8 cellular contexts compared by ENCODE assay signal in the genomic region with DNA sequence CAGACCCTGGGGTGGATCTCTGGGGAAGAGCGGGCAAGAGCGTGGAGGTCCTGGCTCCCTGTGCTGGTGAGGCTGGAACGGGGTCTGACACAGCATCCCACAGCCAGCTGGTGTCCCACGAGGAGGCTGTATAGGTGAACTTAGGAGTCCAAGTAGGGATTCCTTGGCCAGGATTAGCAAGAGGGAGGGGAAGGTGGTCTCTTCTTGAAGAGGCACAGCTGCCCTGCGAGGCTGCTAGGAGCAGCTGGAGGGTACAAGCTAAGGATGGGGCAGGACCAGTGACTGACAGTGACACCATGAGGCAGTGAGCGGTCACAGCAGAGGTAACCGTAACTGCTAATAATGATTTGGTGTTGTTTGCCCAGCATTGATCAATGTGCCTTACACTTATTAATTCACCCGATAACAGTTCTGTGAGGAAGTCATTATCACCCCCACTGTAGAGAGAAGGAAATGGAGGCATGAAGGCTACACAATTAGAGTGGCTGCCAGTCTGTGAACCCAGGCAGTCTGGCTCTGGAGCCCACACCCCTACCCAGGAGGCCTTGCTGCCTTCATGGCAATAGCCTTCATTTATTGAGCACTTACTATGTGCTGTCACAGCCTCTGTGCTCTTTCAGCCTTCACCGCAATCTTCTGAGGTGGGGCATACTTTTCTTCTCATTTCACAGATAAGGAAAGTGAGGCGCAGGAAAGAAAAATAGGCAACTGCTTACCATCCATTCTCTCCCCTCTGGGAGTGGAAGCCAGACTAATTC. TPM values are rescaled to one million over a fixed set of nuclear protein-coding genes. Genes with fewer than 3 reads are reported as not detected.
DNase-seq lines count a peak whose midpoint lies in the region; ATAC-seq lines count a peak whose summit lies in the region.

No MANE protein-coding gene starts in this region.

- peak overlapping the region in 1 of 2 donors; percentile 64 for H3K4me3 Mint-ChIP-seq in activated T-cell treated with anti-CD3 and anti-CD28 coated beads, Interleukin-2, amount 50 U/mL, for 72 hours

- no peaks in the 10 kb centered on the region for H3K36me3 ChIP-seq in skeletal muscle tissue (ENCODE audit: control insufficient read depth in 3 of 3, insufficient read depth in 3 of 3, low read length in 3 of 3)

- peak; percentile 57 for DNase-seq in AG08396 (ENCODE audit: low spot score)
- DNase-seq in NCI-H82 (lab: John Stamatoyannopoulos, UW) = peak; percentile 85
- DNase-seq in activated T-cell treated with anti-CD3 and anti-CD28 coated beads, Interleukin-2, amount 50 U/mL, for 72 hours = peak; percentile 51 to 55
- peak in 31 of 42 donors; percentile 16 to 74 (median 44) for DNase-seq in head of caudate nucleus

- peaks cover 9 to 35% (median 23%) of the 10 kb centered on the region in 3 donors for H3K4me1 ChIP-seq in skeletal muscle tissue (ENCODE audit: control insufficient read depth in 3 of 3, insufficient read depth in 3 of 3, low read length in 3 of 3)

- H3K9ac ChIP-seq in skeletal muscle tissue (ENCODE audit: low read depth in 1 of 3, low read length in 3 of 3) = peak overlapping the region in 2 of 3 donors; percentile 47 to 50

- H3K27ac ChIP-seq in skeletal muscle tissue (ENCODE audit: low read depth, low read length) = no peak overlapping the region

- no peaks in the 10 kb centered on the region for H3K36me3 Mint-ChIP-seq in activated T-cell treated with anti-CD3 and anti-CD28 coated beads, Interleukin-2, amount 50 U/mL, for 72 hours (ENCODE audit: insufficient read depth in 2 of 2)

- H3K27me3 ChIP-seq in skeletal muscle tissue (ENCODE audit: control insufficient read depth in 3 of 3, insufficient read depth in 3 of 3, low read length in 3 of 3) = peaks cover 9 to 20% (median 10%) of the 10 kb centered on the region in 3 donors

- no peak overlapping the region for H3K4me3 ChIP-seq in skeletal muscle tissue (ENCODE audit: low read length in 3 of 3)

- ATAC-seq in GM18499 (IDR thresholded peaks at IDR 0.05; ENCODE audit: insufficient read depth, unreplicated experiment) (peak; percentile 80), HG03095 (IDR thresholded peaks at IDR 0.05; ENCODE audit: unreplicated experiment) (peak; percentile 89), GM21423 (IDR thresholded peaks at IDR 0.05; ENCODE audit: unreplicated experiment) (no peak)
- peak; percentile 85 to 88 for ATAC-seq in activated T-cell treated with anti-CD3 and anti-CD28 coated beads, Interleukin-2, amount 50 U/mL, for 72 hours (replicated peaks in 1 of 2)

- intact Hi-C loops in head of caudate nucleus (cut with DNase I) = no loop called here

- peaks cover 22% of the 10 kb centered on the region for H3K27me3 Mint-ChIP-seq in activated T-cell treated with anti-CD3 and anti-CD28 coated beads, Interleukin-2, amount 50 U/mL, for 72 hours (ENCODE audit: low read depth)

- H3K9me3 ChIP-seq in skeletal muscle tissue (ENCODE audit: control insufficient read depth in 3 of 3, low read length in 3 of 3) = no peaks in the 10 kb centered on the region

- H3K4me1 Mint-ChIP-seq in activated T-cell treated with anti-CD3 and anti-CD28 coated beads, Interleukin-2, amount 50 U/mL, for 72 hours (ENCODE audit: low read depth) = peaks cover 39% of the 10 kb centered on the region

- peak overlapping the region; percentile 16 for H3K27ac Mint-ChIP-seq in activated T-cell treated with anti-CD3 and anti-CD28 coated beads, Interleukin-2, amount 50 U/mL, for 72 hours

- H3K9me3 Mint-ChIP-seq in activated T-cell treated with anti-CD3 and anti-CD28 coated beads, Interleukin-2, amount 50 U/mL, for 72 hours = no peaks in the 10 kb centered on the region

RNA-seq across cellular contexts. Expression of gene TMEM44, which starts 59.4 kb away (rescaled TPM):
- total RNA-seq in activated T-cell treated with anti-CD3 and anti-CD28 coated beads, Interleukin-2, amount 50 U/mL, for 72 hours = 10 to 100 TPM; 11.9 to 19.6 TPM
- 14.1 TPM for total RNA-seq in skeletal muscle tissue
